ENCODE assay signal across 8 cellular contexts in genomic region chr5:147188200-147189108, GRCh38. TPM values are rescaled to one million over a fixed set of nuclear protein-coding genes. Genes with fewer than 3 reads are reported as not detected.
A peak's percentile ranks its signal among the peaks of the same experiment; 100 is the strongest.
DNase-seq lines count a peak whose midpoint lies in the region; ATAC-seq, FAIRE-seq and TF ChIP-seq lines count a peak whose summit lies in the region.

No MANE protein-coding gene starts in this region.

- TF ChIP-seq CTCF in heart right ventricle (IDR thresholded peaks at IDR 0.05) = peak; percentile 72 to 93 (median 86)

- DNase-seq in HuH-7 (ENCODE audit: low spot score) = peak; percentile 34
- DNase-seq in NT2/D1 (ENCODE audit: low read depth, low spot score) = peak; percentile 47
- peak; percentile 7 for DNase-seq in activated naive CD8-positive, alpha-beta T cell treated with anti-CD3 and anti-CD28 coated beads, Interleukin-2, amount 50 U/mL, for 16 hours (ENCODE audit: low read depth, low spot score)
- DNase-seq in heart right ventricle = peak in 1 of 2 donors; percentile 59
- peak; percentile 82 for DNase-seq in putamen (ENCODE audit: low spot score)

- H3K4me1 ChIP-seq in NT2/D1 (ENCODE audit: insufficient read depth, insufficient read length) = no peaks in the 10 kb centered on the region
- peaks cover 0 to 4% (median 0%) of the 10 kb centered on the region in 9 donors for H3K4me1 ChIP-seq in heart right ventricle

- H3K4me3 ChIP-seq in NT2/D1 (ENCODE audit: insufficient read length, low read depth) = no peak overlapping the region
- no peak overlapping the region for H3K4me3 ChIP-seq in heart right ventricle

- no peak overlapping the region for H3K27ac ChIP-seq in heart right ventricle

- H3K9me3 ChIP-seq in NT2/D1 (ENCODE audit: insufficient read depth, low read length) (no peaks in the 10 kb centered on the region), heart right ventricle (peaks cover 0 to 6% (median 0%) of the 10 kb centered on the region in 11 donors)

- peak; percentile 90 for FAIRE-seq in G401.6 (lab: Jason Lieb, UNC)

- H3K9ac ChIP-seq in NT2/D1 (ENCODE audit: insufficient read length, low read depth) = no peak overlapping the region

- no peaks in the 10 kb centered on the region for H3K27me3 ChIP-seq in NT2/D1 (ENCODE audit: insufficient read depth, insufficient read length)
- peaks cover 0 to 16% (median 3%) of the 10 kb centered on the region in 7 donors for H3K27me3 ChIP-seq in heart right ventricle

- intact Hi-C loops in heart right ventricle (cut with DNase I) = loop anchor here (2.0 to 10.0 kb wide), 8 partner anchors 84 to 656 kb away; no protein-coding TSS in a partner anchor

- H3K36me3 ChIP-seq in NT2/D1 (ENCODE audit: insufficient read depth, insufficient read length, low read length) (no peaks in the 10 kb centered on the region), heart right ventricle (no peaks in the 10 kb centered on the region)

- peak; percentile 81 for ATAC-seq in GM21447 (IDR thresholded peaks at IDR 0.05; ENCODE audit: unreplicated experiment)
- ATAC-seq in heart right ventricle = peak in 5 of 8 donors; percentile 46 to 76 (median 63)
- ATAC-seq in HG03108 (IDR thresholded peaks at IDR 0.05; ENCODE audit: unreplicated experiment) = no peak

- 49 to 50% methylated on average over 20 of the region's 20 CpGs for WGBS in heart right ventricle, 2 donors

RNA-seq across cellular contexts. Expression of gene STK32A, which starts 46.4 kb away (rescaled TPM):
- total RNA-seq in heart right ventricle = 1 to 10 TPM in 3 of 10 donors, under 1 TPM in 7; 0.55 to 2.1 (median 0.76) TPM
- 1 to 10 TPM in 1 of 2 donors, under 1 TPM in 1; 0.13 to 1.3 TPM for polyA plus RNA-seq in heart right ventricle
